8 cellular contexts compared by ENCODE assay signal in genomic region chr12:39145175-39145999, GRCh38.
A peak's percentile ranks its signal among the peaks of the same experiment; 100 is the strongest.
DNase-seq lines count a peak whose midpoint lies in the region; ATAC-seq and TF ChIP-seq lines count a peak whose summit lies in the region.

No MANE protein-coding gene starts in this region.

- in situ Hi-C loops in ACHN (cut with HindIII; ENCODE audit: low pct_ligation_motif_present, low pct_unique_long_range_greater_than_20kb, low sequenced_read_pairs): no loop called here

- peak; percentile 91 for ATAC-seq in GM19351 (IDR thresholded peaks at IDR 0.05; ENCODE audit: unreplicated experiment)
- peak; percentile 93 for ATAC-seq in left lung

- H3K27ac ChIP-seq in left lung: no peak overlapping the region

- DNase-seq in ACHN (peak; percentile 77), LoVo (ENCODE audit: low spot score) (peak; percentile 55), MCF 10A (ENCODE audit: unreplicated experiment) (peak; percentile 52), left lung (peak; percentile 32 to 78), activated gamma-delta T cell (lab: John Stamatoyannopoulos, UW) (no peak), DMS153 (lab: John Stamatoyannopoulos, UW) (no peak)
- DNase-seq in stimulated activated CD8-positive, alpha-beta memory T cell treated with anti-CD3 and anti-CD28 coated beads, Interleukin-15, amount 100 ng/mL, for 48 hours (ENCODE audit: low read depth in 2 of 2): peak; percentile 30 to 32

- H3K4me1 Mint-ChIP-seq in MCF 10A (ENCODE audit: insufficient read depth, unreplicated experiment): no peaks in the 10 kb centered on the region

- peak overlapping the region; percentile 61 for H3K4me3 Mint-ChIP-seq in MCF 10A (ENCODE audit: unreplicated experiment)

- H3K27me3 ChIP-seq in left lung: peaks cover 14 to 37% of the 10 kb centered on the region in 2 donors

- peak overlapping the region in 1 of 2 donors; percentile 31 for H3K4me3 ChIP-seq in left lung

- no peaks in the 10 kb centered on the region for H3K36me3 ChIP-seq in left lung

- no TSS peak for BruUV-seq in MCF 10A (replicated peaks; lab: Mats Ljungman, UMichigan)

- TF ChIP-seq CTCF in MCF 10A (IDR thresholded peaks at IDR 0.05; ENCODE audit: unreplicated experiment): peak; percentile 57
- TF ChIP-seq CTCF in left lung (IDR thresholded peaks at IDR 0.05): peak; percentile 39 to 55

- intact Hi-C loops in MCF 10A (cut with micrococcal nuclease): loop anchor here (1.0 kb wide), 1 partner anchor 128 kb away; no protein-coding TSS in a partner anchor
- intact Hi-C loops in left lung (cut with DNase I): no loop called here

- POLR2A ChIA-PET in MCF 10A (lab: Yijun Ruan, JAX): no interaction called here

- peaks cover 0 to 11% of the 10 kb centered on the region in 2 donors for H3K9me3 ChIP-seq in left lung

- no peak overlapping the region for H3K27ac Mint-ChIP-seq in MCF 10A (ENCODE audit: low read depth, unreplicated experiment)

- H3K36me3 Mint-ChIP-seq in MCF 10A (ENCODE audit: insufficient read depth, unreplicated experiment): no peaks in the 10 kb centered on the region

- no peaks in the 10 kb centered on the region for H3K9me3 Mint-ChIP-seq in MCF 10A (ENCODE audit: unreplicated experiment)

- H3K27me3 Mint-ChIP-seq in MCF 10A (ENCODE audit: insufficient read depth, unreplicated experiment): no peaks in the 10 kb centered on the region

- CTCF ChIA-PET in MCF 10A (lab: Yijun Ruan, JAX): interaction anchor here (1.2 kb wide), 1 partner anchor 128 kb away, joined by 5 read pairs; no protein-coding TSS in a partner anchor

- H3K4me1 ChIP-seq in left lung: peaks cover 0 to 8% of the 10 kb centered on the region in 2 donors

Comparison
In these comparisons a context has a peak if more than half of its experiments do, and no peak if none do; other contexts are left out.
1. DNase-seq: peak in ACHN (single experiment), LoVo (single experiment), MCF 10A (single experiment), left lung (2 of 2) and stimulated activated CD8-positive, alpha-beta memory T cell treated with anti-CD3 and anti-CD28 coated beads, Interleukin-15, amount 100 ng/mL, for 48 hours (2 of 2); none in activated gamma-delta T cell (single experiment) and DMS153 (single experiment).